Comparison of ENCODE assay signal across 25 cellular contexts in the genomic region with DNA sequence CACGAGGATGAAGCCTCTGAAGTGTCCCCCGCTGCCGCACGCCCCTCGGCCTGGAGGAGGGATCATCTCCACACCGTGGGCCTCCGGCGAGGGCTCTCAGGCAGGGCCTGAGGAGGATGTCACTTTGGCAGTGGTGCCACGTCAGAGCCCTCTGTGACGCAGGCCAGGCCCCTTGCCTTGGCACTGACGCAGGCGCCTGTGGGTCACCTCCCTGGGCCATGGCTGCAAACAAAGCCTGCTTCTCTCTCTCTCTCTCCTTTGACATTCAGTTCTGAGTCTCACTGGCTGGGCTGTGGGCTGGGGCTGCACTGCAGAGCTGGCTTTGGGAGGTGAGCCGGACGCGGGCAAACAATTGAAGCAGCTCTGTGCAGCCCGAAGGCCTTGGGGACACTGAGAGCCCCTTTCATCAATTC.
DNase-seq lines count a peak whose midpoint lies in the region; ATAC-seq, FAIRE-seq and TF ChIP-seq lines count a peak whose summit lies in the region.
"Had no signal": no experiment of that assay in that cellular context is flagged by ENCODE, and none has a peak within 500 bp of the region (broad histone marks: within the 10 kb centered on the region; RNA-seq: fewer than 3 reads in every experiment).

No MANE protein-coding gene starts in this region.

- WGBS in prostate gland = 71% methylated on average over 16 of the region's 16 CpGs

- peak overlapping the region; percentile 44 for H3K27ac ChIP-seq in SJSA1
- peak overlapping the region; percentile 58 for H3K27ac ChIP-seq in stomach smooth muscle (ENCODE audit: low read length)
- H3K27ac ChIP-seq in prostate gland = no peak overlapping the region
- H3K27ac ChIP-seq: adrenal gland, foreskin keratinocyte, KMS-11, pancreas, VCaP had no signal

- TF ChIP-seq CTCF in prostate gland (IDR thresholded peaks at IDR 0.05) = no peak

- H3K36me3 ChIP-seq in SJSA1 (peaks cover 19% of the 10 kb centered on the region), stomach smooth muscle (ENCODE audit: control insufficient read depth in 2 of 2, insufficient read depth in 2 of 2, low read length in 2 of 2) (peaks cover 28 to 29% of the 10 kb centered on the region in 2 donors), prostate gland (peaks cover 4 to 12% of the 10 kb centered on the region in 2 donors)

- intact Hi-C loops in prostate gland (cut with DNase I) = no loop called here

- DNase-seq in SJSA1 (ENCODE audit: low read depth in 1 of 2, low spot score in 2 of 2) (peak; percentile 42 to 56), frontal cortex (ENCODE audit: low spot score in 2 of 2) (peak; percentile 75 to 77), midbrain (lab: John Stamatoyannopoulos, UW) (peak; percentile 87), prostate gland (ENCODE audit: low spot score) (no peak), dermis blood vessel endothelial cell (no peak)
- DNase-seq in stimulated activated CD4-positive, alpha-beta T cell treated with anti-CD3 and anti-CD28 coated beads, Interleukin-2, amount 100 ng/mL, for 24 hours = no peak
- DNase-seq: foreskin keratinocyte; GF-D8; H7; mucosa of descending colon; NCI-H1048; NCI-H69; PC-3; stimulated activated CD4-positive, alpha-beta T cell treated with anti-CD3 and anti-CD28 coated beads, Interleukin-12 subunit alpha, Interleukin-12 subunit beta, amount 100 ng/mL, for 4 hours; stimulated activated naive CD4-positive, alpha-beta T cell treated with Interleukin-2 at 50 U/mL for 16 hours had no signal

- H3K4me3 ChIP-seq in SJSA1 (no peak overlapping the region), stomach smooth muscle (ENCODE audit: low read length in 2 of 2) (no peak overlapping the region), prostate gland (no peak overlapping the region)
- H3K4me3 ChIP-seq: adrenal gland, mucosa of descending colon, pancreas had no signal

- FAIRE-seq in frontal cortex (lab: Jason Lieb, UNC) = no peak
- FAIRE-seq: colon, D721Med, GM12892, keratinocyte, pancreas had no signal

- H3K9ac ChIP-seq in stomach smooth muscle (ENCODE audit: low read length in 2 of 2) = peak overlapping the region in 1 of 2 donors; percentile 42
- H3K9ac ChIP-seq: KMS-11 had no signal

- H3K4me1 ChIP-seq in SJSA1 (replicated peaks) (peaks cover 47% of the 10 kb centered on the region), stomach smooth muscle (ENCODE audit: control insufficient read depth, insufficient read depth, low read length) (peaks cover 29% of the 10 kb centered on the region), prostate gland (replicated peaks) (no peaks in the 10 kb centered on the region)
- H3K4me1 ChIP-seq: adrenal gland, foreskin keratinocyte, pancreas had no signal

- no peaks in the 10 kb centered on the region for H3K27me3 ChIP-seq in SJSA1 (replicated peaks)
- no peaks in the 10 kb centered on the region for H3K27me3 ChIP-seq in stomach smooth muscle (ENCODE audit: control insufficient read depth in 1 of 2, insufficient read depth in 2 of 2, low read length in 2 of 2)
- H3K27me3 ChIP-seq in prostate gland (replicated peaks; ENCODE audit: insufficient read depth) = no peaks in the 10 kb centered on the region
- H3K27me3 ChIP-seq: adrenal gland, foreskin keratinocyte, pancreas had no signal

- ATAC-seq in HG03520 (IDR thresholded peaks at IDR 0.05; ENCODE audit: unreplicated experiment) = no peak
- ATAC-seq: foreskin keratinocyte, mucosa of descending colon, pancreas, PC-3 had no signal

- TF ChIP-seq POLR2A in prostate gland (IDR thresholded peaks at IDR 0.05) = no peak

- H3K9me3 ChIP-seq in SJSA1 (replicated peaks) = no peaks in the 10 kb centered on the region
- no peaks in the 10 kb centered on the region for H3K9me3 ChIP-seq in stomach smooth muscle (ENCODE audit: control insufficient read depth in 2 of 2, low read length in 2 of 2)
- H3K9me3 ChIP-seq in prostate gland = no peaks in the 10 kb centered on the region
- H3K9me3 ChIP-seq: adrenal gland, mucosa of descending colon, pancreas had no signal

Comparison
In these comparisons a context has a peak if more than half of its experiments do, and no peak if none do; other contexts are left out.
1. DNase-seq: peak in SJSA1 (2 of 2), frontal cortex (2 of 2) and midbrain (single experiment); none in stimulated activated CD4-positive, alpha-beta T cell treated with anti-CD3 and anti-CD28 coated beads, Interleukin-2, amount 100 ng/mL, for 24 hours (0 of 2), prostate gland (single experiment) and dermis blood vessel endothelial cell (single experiment).
2. H3K27ac ChIP-seq: peak in SJSA1 (single experiment) and stomach smooth muscle (single experiment); none in prostate gland (0 of 2).